ENCODE assay signal across 8 cellular contexts in the genomic region with DNA sequence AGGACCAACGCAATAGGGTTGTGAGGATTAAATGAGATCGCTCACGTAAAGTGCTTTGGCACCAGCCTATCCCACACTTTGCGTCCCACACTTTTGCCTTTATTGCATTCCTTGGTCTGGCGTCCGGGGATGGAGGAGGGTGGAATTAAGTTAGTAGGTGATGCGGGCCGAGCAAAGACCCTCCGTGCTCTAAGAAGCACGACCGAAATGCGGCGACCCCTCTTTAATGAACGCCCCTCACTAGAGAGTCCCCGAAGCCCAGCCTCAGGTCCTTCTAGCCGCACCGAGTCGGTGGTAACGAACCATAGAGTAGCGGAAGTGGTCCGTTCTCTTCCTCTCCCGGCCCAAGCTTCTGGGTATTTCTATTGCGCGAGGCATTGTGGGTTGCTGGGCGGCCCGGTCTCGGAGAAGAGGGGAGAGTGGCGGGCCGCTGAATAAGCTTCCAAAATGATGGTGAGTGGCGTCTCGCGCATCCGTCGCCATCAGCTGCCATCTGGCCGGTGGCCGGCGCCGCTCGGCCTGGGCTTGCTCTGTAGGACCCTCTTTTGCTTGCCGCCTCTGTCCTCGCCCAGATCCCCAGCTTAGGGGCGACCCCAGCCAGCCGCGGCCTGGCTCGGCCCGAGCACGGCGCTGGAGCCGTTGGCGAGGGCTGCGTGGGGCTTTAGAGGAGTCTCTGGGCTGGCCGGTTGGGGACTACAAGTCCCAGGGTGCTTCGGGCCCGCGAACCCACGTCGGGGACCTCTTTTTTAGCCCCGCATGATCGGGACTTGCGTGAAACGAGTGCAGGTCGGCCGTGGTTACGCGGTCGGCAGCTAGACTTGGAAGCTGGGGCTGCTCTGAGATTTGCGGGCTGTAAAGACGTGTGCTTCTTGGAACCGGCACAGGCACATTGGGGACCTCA. TPM values are rescaled to one million over a fixed set of nuclear protein-coding genes. Genes with fewer than 3 reads are reported as not detected.
DNase-seq lines count a peak whose midpoint lies in the region; ATAC-seq and TF ChIP-seq lines count a peak whose summit lies in the region.

CCT7 (plus strand) TSS at position 377 of the 901 bp plus-strand sequence; CDS start at position 448, 71 bp downstream.

- H3K36me3 ChIP-seq in left lung: peaks cover 0 to 15% of the 10 kb centered on the region in 2 donors

- ATAC-seq in GM19372 (IDR thresholded peaks at IDR 0.05; ENCODE audit: low read depth, unreplicated experiment) (peak; percentile 54), HG03521 (IDR thresholded peaks at IDR 0.05; ENCODE audit: unreplicated experiment) (peak; percentile 55), left lung (peak; percentile 90)

- H3K9me3 ChIP-seq in left lung: no peaks in the 10 kb centered on the region

- H3K27me3 ChIP-seq in left lung: no peaks in the 10 kb centered on the region

- intact Hi-C loops in left lung (cut with DNase I): no loop called here

- no peak for TF ChIP-seq CTCF in left lung (IDR thresholded peaks at IDR 0.05)

- H3K4me3 ChIP-seq in left lung: peak within 1 kb of the TSS; percentile 66 to 74

- DNase-seq in C1 segment of cervical spinal cord (lab: John Stamatoyannopoulos, UW) (peak; percentile 54 to 99 (median 92)), NCI-H748 (lab: John Stamatoyannopoulos, UW; ENCODE audit: unreplicated experiment) (peak; percentile 92), dedifferentiated amniotic fluid mesenchymal stem cell (ENCODE audit: extremely low spot score) (peak; percentile 82), left lung (peak; percentile 90 to 91)
- DNase-seq in activated CD4-positive, alpha-beta T cell treated with anti-CD3 and anti-CD28 coated beads, Interleukin-2, amount 50 U/mL, for 1 hour: peak; percentile 82
- peak; percentile 82 for DNase-seq in stimulated activated CD4-positive, alpha-beta T cell treated with anti-CD3 and anti-CD28 coated beads, Interleukin-2, amount 100 ng/mL, for 4 hours (ENCODE audit: low read depth)

- H3K4me1 ChIP-seq in left lung: peaks cover 26 to 51% of the 10 kb centered on the region in 2 donors

- peak within 1 kb of the TSS; percentile 90 to 93 for H3K27ac ChIP-seq in left lung

RNA-seq across cellular contexts. Expression of gene CCT7, which starts in this region (rescaled TPM):
- 100 to 1,000 TPM; 177 to 226 TPM for total RNA-seq in left lung

Comparison
In these comparisons a context has a peak if more than half of its experiments do, and no peak if none do; other contexts are left out.
1. Peak in every context shown above with its lines: DNase-seq, ATAC-seq, H3K4me3 ChIP-seq and H3K27ac ChIP-seq.